8 cellular contexts compared by ENCODE assay signal in genomic region chrX:103941201-103941975, GRCh38. TPM values are rescaled to one million over a fixed set of nuclear protein-coding genes. Genes with fewer than 3 reads are reported as not detected.
A peak's percentile ranks its signal among the peaks of the same experiment; 100 is the strongest.
DNase-seq lines count a peak whose midpoint lies in the region; TF ChIP-seq lines count a peak whose summit lies in the region.

No MANE protein-coding gene starts in this region.

- H3K4me1 ChIP-seq in prostate gland (replicated peaks): no peaks in the 10 kb centered on the region

- POLR2A ChIA-PET in HEK293T (lab: Yijun Ruan, JAX): interaction anchor here (0.8 to 3.0 kb wide), 2 partner anchors 23 to 96 kb away, joined by 3 to 11 read pairs; no protein-coding TSS in a partner anchor

- H3K4me3 ChIP-seq in epithelial cell of proximal tubule (ENCODE audit: low read depth, low read length) (no peak overlapping the region), prostate gland (no peak overlapping the region)

- H3K4me1 Mint-ChIP-seq in activated naive CD4-positive, alpha-beta T cell treated with anti-CD3 and anti-CD28 coated beads, Interleukin-2, amount 50 U/mL, for 24 hours: peaks cover 37% of the 10 kb centered on the region

- CTCF ChIA-PET in HEK293T (lab: Yijun Ruan, JAX): interaction anchor here (0.7 to 1.4 kb wide), 4 partner anchors 22 to 97 kb away, joined by 3 to 18 read pairs (median 4); no protein-coding TSS in a partner anchor

- no peak for TF ChIP-seq POLR2A in prostate gland (IDR thresholded peaks at IDR 0.05)

- intact Hi-C loops in prostate gland (cut with DNase I): no loop called here

- H3K27me3 Mint-ChIP-seq in activated naive CD4-positive, alpha-beta T cell treated with anti-CD3 and anti-CD28 coated beads, Interleukin-2, amount 50 U/mL, for 24 hours: no peaks in the 10 kb centered on the region

- H3K27ac Mint-ChIP-seq in activated naive CD4-positive, alpha-beta T cell treated with anti-CD3 and anti-CD28 coated beads, Interleukin-2, amount 50 U/mL, for 24 hours: peak overlapping the region; percentile 53

- peak; percentile 52 for TF ChIP-seq CTCF in epithelial cell of proximal tubule (conservative IDR thresholded peaks at IDR 0.05; ENCODE audit: low read depth, low read length)
- TF ChIP-seq CTCF in prostate gland (IDR thresholded peaks at IDR 0.05): peak in 3 of 4 experiments; percentile 25 to 51 (median 29)

- no peak overlapping the region for H3K27ac ChIP-seq in prostate gland

- H3K36me3 ChIP-seq in prostate gland: no peaks in the 10 kb centered on the region

- H3K9me3 ChIP-seq in prostate gland: no peaks in the 10 kb centered on the region

- H3K36me3 Mint-ChIP-seq in activated naive CD4-positive, alpha-beta T cell treated with anti-CD3 and anti-CD28 coated beads, Interleukin-2, amount 50 U/mL, for 24 hours: no peaks in the 10 kb centered on the region

- H3K4me3 Mint-ChIP-seq in activated naive CD4-positive, alpha-beta T cell treated with anti-CD3 and anti-CD28 coated beads, Interleukin-2, amount 50 U/mL, for 24 hours: no peak overlapping the region

- WGBS in prostate gland: 41% methylated on average over 3 of the region's 3 CpGs

- no peak for DNase-seq in activated naive CD4-positive, alpha-beta T cell treated with anti-CD3 and anti-CD28 coated beads, Interleukin-2, amount 50 U/mL, for 16 hours
- DNase-seq in HEK293T (ENCODE audit: extremely low spot score): peak; percentile 34
- DNase-seq in NCI-H526 treated with DMSO at 0.1 percent for 48 hours (lab: John Stamatoyannopoulos, UW): peak; percentile 17
- DNase-seq in epithelial cell of proximal tubule (ENCODE audit: low read depth): no peak
- no peak for DNase-seq in prostate gland (ENCODE audit: low spot score)
- no peak for DNase-seq in activated T-cell treated with anti-CD3 and anti-CD28 coated beads, Interleukin-2, amount 50 U/mL, for 1 hour
- no peak for DNase-seq in T-helper 9 cell

- H3K9me3 Mint-ChIP-seq in activated naive CD4-positive, alpha-beta T cell treated with anti-CD3 and anti-CD28 coated beads, Interleukin-2, amount 50 U/mL, for 24 hours: no peaks in the 10 kb centered on the region

- no peaks in the 10 kb centered on the region for H3K27me3 ChIP-seq in prostate gland (replicated peaks; ENCODE audit: insufficient read depth)

TF ChIP-seq in HEK293T, 16 proteins besides CTCF, POLR2A, EP300 and RAD21:
- TF ChIP-seq ELF4 (IDR thresholded peaks at IDR 0.05) (no peak), SP1 (IDR thresholded peaks at IDR 0.05) (no peak), FOXA1 (IDR thresholded peaks at IDR 0.05) (no peak), ZNF384 (IDR thresholded peaks at IDR 0.05) (no peak), LEF1 (IDR thresholded peaks at IDR 0.05; ENCODE audit: borderline replicate concordance) (no peak), L3MBTL2 (conservative IDR thresholded peaks at IDR 0.05) (no peak), FOXK2 (IDR thresholded peaks at IDR 0.05) (no peak), TARDBP (IDR thresholded peaks at IDR 0.05) (no peak), SUZ12 (IDR thresholded peaks at IDR 0.05) (no peak), FOXM1 (IDR thresholded peaks at IDR 0.05; ENCODE audit: borderline replicate concordance) (no peak), NFRKB (IDR thresholded peaks at IDR 0.05) (no peak), BHLHE40 (IDR thresholded peaks at IDR 0.05; ENCODE audit: borderline replicate concordance) (no peak), PKNOX1 (IDR thresholded peaks at IDR 0.05) (no peak)

RNA-seq across cellular contexts. Expression of gene TMSB15B, which starts 21.0 kb away (rescaled TPM):
- total RNA-seq in epithelial cell of proximal tubule: 13.9 and 32.8 TPM in 2 replicates
- 10 to 100 TPM in 1 of 2 donors, 1 to 10 TPM in 1; 8.2 to 10.4 TPM for total RNA-seq in prostate gland

Comparison
In these comparisons a context has a peak if more than half of its experiments do, and no peak if none do; other contexts are left out.
1. DNase-seq: peak in HEK293T (single experiment) and NCI-H526 treated with DMSO at 0.1 percent for 48 hours (single experiment); none in activated naive CD4-positive, alpha-beta T cell treated with anti-CD3 and anti-CD28 coated beads, Interleukin-2, amount 50 U/mL, for 16 hours (single experiment), epithelial cell of proximal tubule (single experiment), prostate gland (single experiment), activated T-cell treated with anti-CD3 and anti-CD28 coated beads, Interleukin-2, amount 50 U/mL, for 1 hour (single experiment) and T-helper 9 cell (single experiment).